In the genomic region with DNA sequence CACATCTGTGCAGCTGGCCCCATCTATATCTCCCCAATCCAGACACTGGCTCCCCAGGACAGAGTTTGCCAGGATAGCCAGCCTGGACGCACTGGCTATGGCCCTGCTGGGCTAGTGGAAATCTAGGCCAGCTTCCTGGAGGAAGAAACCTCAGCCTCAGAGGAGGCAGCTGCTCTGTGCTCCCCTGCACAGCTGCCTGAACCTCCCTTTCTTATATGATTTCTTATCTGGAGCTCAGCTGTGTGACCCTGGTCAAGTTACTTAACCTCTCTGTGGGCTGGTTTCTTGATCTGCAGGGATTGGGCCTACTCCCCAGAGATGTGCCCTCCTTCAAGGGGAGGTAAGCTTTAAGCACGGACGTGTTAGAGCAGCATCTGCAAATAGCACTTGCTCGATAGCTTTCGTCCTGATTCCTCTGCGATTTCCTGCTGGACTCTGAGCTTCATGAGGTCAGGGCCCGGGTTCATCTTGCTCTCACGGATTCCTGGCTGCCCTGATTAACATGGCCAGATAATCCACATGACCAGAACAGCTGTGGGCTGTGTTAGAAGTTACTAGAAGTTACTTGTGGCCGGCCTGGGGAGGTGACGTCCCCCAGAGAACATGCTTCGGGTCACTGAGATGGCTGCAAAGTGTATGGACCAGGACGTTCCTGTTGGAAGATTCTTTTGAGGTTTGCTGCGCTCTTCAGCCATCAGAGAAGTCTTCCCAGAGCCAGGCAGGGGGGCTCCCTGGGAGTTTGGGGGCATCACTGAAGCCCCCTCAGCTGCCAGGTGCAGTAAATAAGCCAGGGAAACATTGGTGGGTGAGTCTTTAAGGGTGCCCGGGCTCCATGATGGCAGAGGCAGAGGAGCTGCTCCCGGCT, we compare ENCODE assay signal across 1 cellular context.
TF ChIP-seq lines count a peak whose summit lies in the region.

No MANE protein-coding gene starts in this region.

TF ChIP-seq in HepG2, 621 proteins besides CTCF, POLR2A, EP300 and RAD21 (continued from another document and continues in another):
- peak; percentile 89 for TF ChIP-seq PITX1 (CRISPR knock-in tag; IDR thresholded peaks at IDR 0.05)
- TF ChIP-seq ZNF234 (CRISPR knock-in tag; conservative IDR thresholded peaks at IDR 0.05): no peak
- peak; percentile 51; the same call in 1 of the 2 replicates for TF ChIP-seq HMG20A (CRISPR knock-in tag; IDR thresholded peaks at IDR 0.05; ENCODE audit: borderline replicate concordance)
- TF ChIP-seq, protein P1, sequence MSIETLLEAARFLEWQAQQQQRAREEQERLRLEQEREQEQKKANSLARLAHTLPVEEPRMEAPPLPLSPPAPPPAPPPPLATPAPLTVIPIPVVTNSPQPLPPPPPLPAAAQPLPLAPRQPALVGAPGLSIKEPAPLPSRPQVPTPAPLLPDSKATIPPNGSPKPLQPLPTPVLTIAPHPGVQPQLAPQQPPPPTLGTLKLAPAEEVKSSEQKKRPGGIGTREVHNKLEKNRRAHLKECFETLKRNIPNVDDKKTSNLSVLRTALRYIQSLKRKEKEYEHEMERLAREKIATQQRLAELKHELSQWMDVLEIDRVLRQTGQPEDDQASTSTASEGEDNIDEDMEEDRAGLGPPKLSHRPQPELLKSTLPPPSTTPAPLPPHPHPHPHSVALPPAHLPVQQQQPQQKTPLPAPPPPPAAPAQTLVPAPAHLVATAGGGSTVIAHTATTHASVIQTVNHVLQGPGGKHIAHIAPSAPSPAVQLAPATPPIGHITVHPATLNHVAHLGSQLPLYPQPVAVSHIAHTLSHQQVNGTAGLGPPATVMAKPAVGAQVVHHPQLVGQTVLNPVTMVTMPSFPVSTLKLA (IDR thresholded peaks at IDR 0.05): no peak
- no peak for TF ChIP-seq ISX (CRISPR knock-in tag; conservative IDR thresholded peaks at IDR 0.05)
- TF ChIP-seq MAFG (CRISPR knock-in tag; IDR thresholded peaks at IDR 0.05): no peak
- no peak for TF ChIP-seq KMT2A (CRISPR knock-in tag; IDR thresholded peaks at IDR 0.05)
- 0 out of 2 replicates have a peak, but pooled peaks have one; percentile 77 for TF ChIP-seq ZNF879 (CRISPR knock-in tag; IDR thresholded peaks at IDR 0.05)
- no peak for TF ChIP-seq TBL1XR1 (IDR thresholded peaks at IDR 0.05; ENCODE audit: borderline replicate concordance, low read length, partially characterized antibody)
- TF ChIP-seq CBX2 (IDR thresholded peaks at IDR 0.05; ENCODE audit: low read depth, low read length): no peak
- no peak for TF ChIP-seq CBX2 (CRISPR knock-in tag; IDR thresholded peaks at IDR 0.05; ENCODE audit: low read depth)
- TF ChIP-seq NCOA1 (CRISPR knock-in tag; IDR thresholded peaks at IDR 0.05): no peak
- no peak for TF ChIP-seq ZNF577 (CRISPR knock-in tag; IDR thresholded peaks at IDR 0.05; ENCODE audit: borderline replicate concordance, low read depth)
- TF ChIP-seq GABPB1 (CRISPR knock-in tag; IDR thresholded peaks at IDR 0.05): peak; percentile 33; the same call in 1 of the 2 replicates
- no peak for TF ChIP-seq ARNTL (CRISPR knock-in tag; IDR thresholded peaks at IDR 0.05)
- TF ChIP-seq ZNF777 (CRISPR knock-in tag; IDR thresholded peaks at IDR 0.05): 0 out of 2 replicates have a peak, but pooled peaks have one; percentile 31
- no peak for TF ChIP-seq ARNT (IDR thresholded peaks at IDR 0.05)
- TF ChIP-seq RNF2 (conservative IDR thresholded peaks at IDR 0.05; ENCODE audit: low read depth): no peak
- TF ChIP-seq CC2D1A (CRISPR knock-in tag; IDR thresholded peaks at IDR 0.05): no peak
- TF ChIP-seq ZNF776 (CRISPR knock-in tag; IDR thresholded peaks at IDR 0.05): peak; percentile 16; the same call in 1 of the 2 replicates
- TF ChIP-seq SCMH1 (CRISPR knock-in tag; IDR thresholded peaks at IDR 0.05; ENCODE audit: borderline replicate concordance): no peak
- peak; percentile 28; the same call in 1 of the 2 replicates for TF ChIP-seq HMG20B (CRISPR knock-in tag; conservative IDR thresholded peaks at IDR 0.05)
- TF ChIP-seq ZNF260 (CRISPR knock-in tag; IDR thresholded peaks at IDR 0.05; ENCODE audit: borderline replicate concordance, low read depth): no peak
- TF ChIP-seq ZNF782 (CRISPR knock-in tag; IDR thresholded peaks at IDR 0.05; ENCODE audit: borderline replicate concordance): no peak
- 0 out of 2 replicates have a peak, but pooled peaks have one; percentile 59 for TF ChIP-seq ZNF225 (CRISPR knock-in tag; IDR thresholded peaks at IDR 0.05)
- TF ChIP-seq PAF1 (CRISPR knock-in tag; IDR thresholded peaks at IDR 0.05): no peak
- peak; percentile 52; the same call in 1 of the 2 replicates for TF ChIP-seq YEATS4 (CRISPR knock-in tag; IDR thresholded peaks at IDR 0.05; ENCODE audit: borderline replicate concordance)
- no peak for TF ChIP-seq LCORL (IDR thresholded peaks at IDR 0.05)
- TF ChIP-seq LCORL (CRISPR knock-in tag; IDR thresholded peaks at IDR 0.05): no peak; the same call in 1 of the 2 replicates
- peak; percentile 74 for TF ChIP-seq KDM1A (CRISPR knock-in tag; IDR thresholded peaks at IDR 0.05)
- no peak for TF ChIP-seq PHF20 (CRISPR knock-in tag; IDR thresholded peaks at IDR 0.05)
- TF ChIP-seq ZNF264 (CRISPR knock-in tag; IDR thresholded peaks at IDR 0.05): no peak
- TF ChIP-seq REL (CRISPR knock-in tag; conservative IDR thresholded peaks at IDR 0.05): no peak
- TF ChIP-seq SNAPC2 (CRISPR knock-in tag; IDR thresholded peaks at IDR 0.05): no peak
- 0 out of 2 replicates have a peak, but pooled peaks have one; percentile 13 for TF ChIP-seq GATAD1 (CRISPR knock-in tag; IDR thresholded peaks at IDR 0.05)
- TF ChIP-seq, protein P2, sequence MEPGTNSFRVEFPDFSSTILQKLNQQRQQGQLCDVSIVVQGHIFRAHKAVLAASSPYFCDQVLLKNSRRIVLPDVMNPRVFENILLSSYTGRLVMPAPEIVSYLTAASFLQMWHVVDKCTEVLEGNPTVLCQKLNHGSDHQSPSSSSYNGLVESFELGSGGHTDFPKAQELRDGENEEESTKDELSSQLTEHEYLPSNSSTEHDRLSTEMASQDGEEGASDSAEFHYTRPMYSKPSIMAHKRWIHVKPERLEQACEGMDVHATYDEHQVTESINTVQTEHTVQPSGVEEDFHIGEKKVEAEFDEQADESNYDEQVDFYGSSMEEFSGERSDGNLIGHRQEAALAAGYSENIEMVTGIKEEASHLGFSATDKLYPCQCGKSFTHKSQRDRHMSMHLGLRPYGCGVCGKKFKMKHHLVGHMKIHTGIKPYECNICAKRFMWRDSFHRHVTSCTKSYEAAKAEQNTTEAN (CRISPR knock-in tag; conservative IDR thresholded peaks at IDR 0.05): no peak
- TF ChIP-seq KLF15 (CRISPR knock-in tag; IDR thresholded peaks at IDR 0.05; ENCODE audit: borderline replicate concordance): no peak
- TF ChIP-seq ZNF431 (CRISPR knock-in tag; IDR thresholded peaks at IDR 0.05; ENCODE audit: borderline replicate concordance, low read depth): no peak
- TF ChIP-seq MIER2 (CRISPR knock-in tag; IDR thresholded peaks at IDR 0.05): no peak
- no peak for TF ChIP-seq BRCA1 (CRISPR knock-in tag; IDR thresholded peaks at IDR 0.05)
- peak; percentile 85 for TF ChIP-seq HDAC2 (CRISPR knock-in tag; IDR thresholded peaks at IDR 0.05)
- no peak for TF ChIP-seq PRPF4 (IDR thresholded peaks at IDR 0.05; ENCODE audit: low read depth, low read length, poor library complexity, severe bottlenecking)
- TF ChIP-seq ZNF639 (CRISPR knock-in tag; conservative IDR thresholded peaks at IDR 0.05): peak; percentile 62; the same call in 1 of the 2 replicates
- no peak for TF ChIP-seq ZBTB10 (CRISPR knock-in tag; IDR thresholded peaks at IDR 0.05; ENCODE audit: borderline replicate concordance)
- TF ChIP-seq ZNF367 (CRISPR knock-in tag; IDR thresholded peaks at IDR 0.05; ENCODE audit: borderline replicate concordance): no peak
- no peak for TF ChIP-seq MAZ (IDR thresholded peaks at IDR 0.05; ENCODE audit: borderline replicate concordance, low read depth, low read length)
- no peak for TF ChIP-seq MAZ (CRISPR knock-in tag; IDR thresholded peaks at IDR 0.05; ENCODE audit: low read depth)
- no peak; the same call in 1 of the 2 replicates for TF ChIP-seq ZNF772 (CRISPR knock-in tag; IDR thresholded peaks at IDR 0.05)
- TF ChIP-seq KDM5B (CRISPR knock-in tag; IDR thresholded peaks at IDR 0.05; ENCODE audit: borderline replicate concordance): no peak; the same call in 1 of the 2 replicates
- TF ChIP-seq BRF2 (CRISPR knock-in tag; IDR thresholded peaks at IDR 0.05): no peak
- no peak for TF ChIP-seq ZSCAN29 (CRISPR knock-in tag; conservative IDR thresholded peaks at IDR 0.05)
- TF ChIP-seq ZNF703 (CRISPR knock-in tag; IDR thresholded peaks at IDR 0.05; ENCODE audit: borderline replicate concordance): no peak
- TF ChIP-seq HNF4A (CRISPR knock-in tag; IDR thresholded peaks at IDR 0.05): peak; percentile 92
- TF ChIP-seq AGO1 (IDR thresholded peaks at IDR 0.05; ENCODE audit: low read depth, low read length, poor library complexity, severe bottlenecking): no peak
- TF ChIP-seq YY1 (IDR thresholded peaks at IDR 0.05; ENCODE audit: insufficient read depth, insufficient replicate concordance, low read depth, low read length): no peak
- no peak for TF ChIP-seq GPN1 (CRISPR knock-in tag; IDR thresholded peaks at IDR 0.05; ENCODE audit: borderline replicate concordance)
- no peak for TF ChIP-seq HCFC1 (IDR thresholded peaks at IDR 0.05; ENCODE audit: low read depth, low read length)
- TF ChIP-seq SALL2 (CRISPR knock-in tag; IDR thresholded peaks at IDR 0.05): no peak
- TF ChIP-seq PRMT3 (CRISPR knock-in tag; IDR thresholded peaks at IDR 0.05; ENCODE audit: borderline replicate concordance, low read depth): peak; percentile 80
- TF ChIP-seq, protein P3, sequence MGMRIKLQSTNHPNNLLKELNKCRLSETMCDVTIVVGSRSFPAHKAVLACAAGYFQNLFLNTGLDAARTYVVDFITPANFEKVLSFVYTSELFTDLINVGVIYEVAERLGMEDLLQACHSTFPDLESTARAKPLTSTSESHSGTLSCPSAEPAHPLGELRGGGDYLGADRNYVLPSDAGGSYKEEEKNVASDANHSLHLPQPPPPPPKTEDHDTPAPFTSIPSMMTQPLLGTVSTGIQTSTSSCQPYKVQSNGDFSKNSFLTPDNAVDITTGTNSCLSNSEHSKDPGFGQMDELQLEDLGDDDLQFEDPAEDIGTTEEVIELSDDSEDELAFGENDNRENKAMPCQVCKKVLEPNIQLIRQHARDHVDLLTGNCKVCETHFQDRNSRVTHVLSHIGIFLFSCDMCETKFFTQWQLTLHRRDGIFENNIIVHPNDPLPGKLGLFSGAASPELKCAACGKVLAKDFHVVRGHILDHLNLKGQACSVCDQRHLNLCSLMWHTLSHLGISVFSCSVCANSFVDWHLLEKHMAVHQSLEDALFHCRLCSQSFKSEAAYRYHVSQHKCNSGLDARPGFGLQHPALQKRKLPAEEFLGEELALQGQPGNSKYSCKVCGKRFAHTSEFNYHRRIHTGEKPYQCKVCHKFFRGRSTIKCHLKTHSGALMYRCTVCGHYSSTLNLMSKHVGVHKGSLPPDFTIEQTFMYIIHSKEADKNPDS (CRISPR knock-in tag; IDR thresholded peaks at IDR 0.05): no peak
- TF ChIP-seq MYNN (CRISPR knock-in tag; IDR thresholded peaks at IDR 0.05; ENCODE audit: low read depth): no peak
- no peak for TF ChIP-seq BHLHE40 (IDR thresholded peaks at IDR 0.05; ENCODE audit: low read length)
- TF ChIP-seq MTA1 (CRISPR knock-in tag; IDR thresholded peaks at IDR 0.05; ENCODE audit: borderline replicate concordance): no peak
